29 cellular contexts compared by ENCODE assay signal in the genomic region with DNA sequence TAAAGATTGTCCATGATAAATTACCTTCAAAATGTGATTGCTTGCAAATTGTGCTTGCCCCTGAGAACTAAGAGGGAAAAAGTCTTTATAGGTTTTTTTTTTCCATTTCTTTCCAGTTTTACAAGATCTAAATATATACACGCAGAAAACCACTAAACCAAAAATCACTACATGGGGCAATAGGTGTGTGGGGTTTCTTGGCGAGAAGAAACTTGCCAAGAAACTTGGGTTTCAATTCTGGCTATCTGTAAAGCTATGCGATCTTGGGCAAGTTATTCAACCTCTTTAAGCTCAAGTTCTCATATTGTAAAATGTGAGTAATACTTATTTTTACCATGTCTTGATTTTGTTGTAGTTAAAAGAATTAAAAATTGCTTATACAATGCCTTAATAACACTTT.
"Had no signal": no experiment of that assay in that cellular context is flagged by ENCODE, and none has a peak within 500 bp of the region (broad histone marks: within the 10 kb centered on the region; RNA-seq: fewer than 3 reads in every experiment).

No MANE protein-coding gene starts in this region.

- H3K9me3 ChIP-seq: left lung, lower lobe of right lung, neutrophil, psoas muscle, right atrium auricular region, right lobe of liver, tibial nerve, uterus had no signal

- H3K9me3 Mint-ChIP-seq: mesothelial cell of epicardium; naive B cell; natural killer cell; nephron progenitor cell; neural progenitor cell; stimulated activated memory B cell treated with anti-CD40 and anti-IgM and Interleukin-4, amounts not matched to agents 10 μg/mL and 1 μg/mL and 100 μg/mL, for 72 hours; stimulated activated naive CD8-positive, alpha-beta T cell treated with anti-CD3 and anti-CD28 coated beads, Interleukin-15, amount 100 ng/mL, for 72 hours had no signal

- H3K4me2 ChIP-seq: hepatocyte, neural progenitor cell, smooth muscle cell had no signal

- H3K36me3 ChIP-seq: left lung, lower lobe of right lung, neural progenitor cell, neutrophil, right atrium auricular region, right lobe of liver, tibial nerve, uterus had no signal

- H3K27me3 Mint-ChIP-seq: naive B cell; stimulated activated memory B cell treated with anti-CD40 and anti-IgM and Interleukin-4, amounts not matched to agents 10 μg/mL and 1 μg/mL and 100 μg/mL, for 72 hours; stimulated activated naive CD8-positive, alpha-beta T cell treated with anti-CD3 and anti-CD28 coated beads, Interleukin-15, amount 100 ng/mL, for 72 hours; type B pancreatic cell had no signal

- H3K4me3 Mint-ChIP-seq: mesothelial cell of epicardium; naive B cell; natural killer cell; nephron progenitor cell; neural progenitor cell; stimulated activated memory B cell treated with anti-CD40 and anti-IgM and Interleukin-4, amounts not matched to agents 10 μg/mL and 1 μg/mL and 100 μg/mL, for 72 hours; stimulated activated naive CD8-positive, alpha-beta T cell treated with anti-CD3 and anti-CD28 coated beads, Interleukin-15, amount 100 ng/mL, for 72 hours; type B pancreatic cell had no signal

- H3K79me2 ChIP-seq: hepatocyte, parathyroid adenoma had no signal

- ATAC-seq: left colon; left lung; lower lobe of right lung; natural killer cell; psoas muscle; right lobe of liver; stimulated activated memory B cell treated with anti-CD40 and anti-IgM and Interleukin-4, amounts not matched to agents 10 μg/mL and 1 μg/mL and 100 μg/mL, for 72 hours; stimulated activated naive CD8-positive, alpha-beta T cell treated with anti-CD3 and anti-CD28 coated beads, Interleukin-15, amount 100 ng/mL, for 72 hours had no signal

- H3K9ac ChIP-seq: neural progenitor cell, parathyroid adenoma had no signal

- H3K27me3 ChIP-seq: hepatocyte, left lung, neural progenitor cell, neutrophil, right atrium auricular region, right lobe of liver, tibial nerve, uterus had no signal

- H3K4me1 ChIP-seq: left lung, lower lobe of right lung, neural progenitor cell, parathyroid adenoma, psoas muscle, right atrium auricular region, right lobe of liver, uterus had no signal

- H3K36me3 Mint-ChIP-seq: mesothelial cell of epicardium, natural killer cell, type B pancreatic cell had no signal

- H3K4me1 Mint-ChIP-seq: naive B cell; natural killer cell; stimulated activated memory B cell treated with anti-CD40 and anti-IgM and Interleukin-4, amounts not matched to agents 10 μg/mL and 1 μg/mL and 100 μg/mL, for 72 hours had no signal

- H3K27ac ChIP-seq: hepatocyte, left lung, lower lobe of right lung, neural progenitor cell, neutrophil, parathyroid adenoma, psoas muscle, right atrium auricular region, right lobe of liver, tibial nerve, uterus had no signal

- H2AFZ ChIP-seq: hepatocyte, neural progenitor cell, parathyroid adenoma had no signal

- DNase-seq: islet precursor cell; left colon; left lung; lower lobe of right lung; mesendoderm; naive B cell; natural killer cell; nephron progenitor cell; occipital lobe; psoas muscle; right lobe of liver; stimulated activated CD4-positive, alpha-beta T cell treated with anti-CD3 and anti-CD28 coated beads, Interleukin-1b, Interleukin-23, amount 100 ng/mL, for 48 hours; stimulated activated CD4-positive, alpha-beta T cell treated with anti-CD3 and anti-CD28 coated beads, Interleukin-2, amount 100 ng/mL, for 48 hours; stimulated activated CD4-positive, alpha-beta T cell treated with anti-CD3 and anti-CD28 coated beads, Interleukin-4, amount 100 ng/mL, for 4 hours; stimulated activated CD8-positive, alpha-beta memory T cell treated with anti-CD3 and anti-CD28 coated beads, Interleukin-4, amount 100 ng/mL, for 48 hours; stimulated activated naive CD4-positive, alpha-beta T cell treated with Interleukin-2 at 50 U/mL for 16 hours; stimulated activated naive CD8-positive, alpha-beta T cell treated with anti-CD3 and anti-CD28 coated beads, Interleukin-15, amount 100 ng/mL, for 72 hours; substantia nigra; uterus had no signal

- H3K4me3 ChIP-seq: hepatocyte, left lung, lower lobe of right lung, neural progenitor cell, psoas muscle, right atrium auricular region, right lobe of liver, smooth muscle cell, tibial nerve, uterus had no signal
